Comparison of ENCODE assay signal across 21 cellular contexts in the genomic region with DNA sequence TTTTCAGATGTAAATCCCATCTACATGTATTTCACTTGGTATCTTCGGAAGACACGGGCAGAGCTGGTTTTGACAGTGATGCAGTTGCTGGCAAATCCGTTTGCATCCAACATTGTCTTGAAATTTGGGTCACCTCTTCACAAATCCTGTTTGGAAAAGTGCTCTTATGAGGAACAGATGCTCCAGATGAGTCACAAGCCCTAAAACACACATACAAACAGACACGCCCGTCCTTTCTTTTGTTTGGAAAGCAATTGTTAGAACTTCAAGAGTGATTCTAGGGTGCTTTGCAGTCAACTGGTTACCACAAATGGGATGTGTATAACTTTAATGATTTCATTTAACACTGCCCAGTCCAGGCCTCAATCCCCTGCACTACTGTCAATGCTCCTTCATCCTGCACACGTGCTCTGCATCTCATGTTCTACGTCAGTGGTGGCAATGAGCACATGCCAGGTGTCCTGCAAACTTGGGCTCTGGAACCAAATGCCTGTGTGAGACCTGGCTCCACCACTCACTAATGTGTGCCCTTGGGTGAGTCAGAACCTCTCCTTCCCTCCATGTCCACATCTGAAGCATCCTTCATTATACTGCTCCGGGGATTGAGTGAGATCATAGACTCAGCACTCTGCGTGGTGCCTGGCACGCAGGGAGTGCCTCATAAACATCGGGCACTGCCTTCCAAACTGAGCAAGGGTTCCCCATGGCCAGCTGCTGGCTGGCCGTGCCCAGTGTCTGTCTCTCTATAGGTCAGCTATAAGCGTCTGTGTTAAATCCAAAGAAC. TPM values are rescaled to one million over a fixed set of nuclear protein-coding genes. Genes with fewer than 3 reads are reported as not detected.
DNase-seq lines count a peak whose midpoint lies in the region; ATAC-seq and TF ChIP-seq lines count a peak whose summit lies in the region.
"Had no signal": no experiment of that assay in that cellular context is flagged by ENCODE, and none has a peak within 500 bp of the region (broad histone marks: within the 10 kb centered on the region; RNA-seq: fewer than 3 reads in every experiment).

No MANE protein-coding gene starts in this region.

- H3K9me3 ChIP-seq in upper lobe of left lung, result peaks cover 0 to 8% (median 2%) of the 10 kb centered on the region in 4 donors
- H3K9me3 ChIP-seq: right lobe of liver, SK-N-SH had no signal

- H3K4me3 Mint-ChIP-seq in MCF 10A (ENCODE audit: unreplicated experiment), result no peak overlapping the region
- H3K4me3 Mint-ChIP-seq: activated naive CD8-positive, alpha-beta T cell treated with anti-CD3 and anti-CD28 coated beads, Interleukin-2, amount 10 ng/mL, durations not matched to agents 7 days and 5 days; central memory CD8-positive, alpha-beta T cell had no signal

- ATAC-seq in upper lobe of left lung (ENCODE audit: low FRiP score in 2 of 2) (peak in 1 of 2 donors; percentile 52), GM21390 (IDR thresholded peaks at IDR 0.05; ENCODE audit: unreplicated experiment) (no peak)
- ATAC-seq: K562, right lobe of liver had no signal

- no peak overlapping the region for H3K4me3 ChIP-seq in upper lobe of left lung
- H3K4me3 ChIP-seq: K562, right lobe of liver, thoracic aorta had no signal

- H3K36me3 ChIP-seq in upper lobe of left lung, result peaks cover 0 to 45% (median 5%) of the 10 kb centered on the region in 4 donors
- H3K36me3 ChIP-seq: right lobe of liver, thoracic aorta had no signal

- peaks cover 99% of the 10 kb centered on the region for H3K27me3 Mint-ChIP-seq in MCF 10A (ENCODE audit: insufficient read depth, unreplicated experiment)

- intact Hi-C loops in MCF 10A (cut with micrococcal nuclease), result no loop called here

- no peaks in the 10 kb centered on the region for H3K9me3 Mint-ChIP-seq in MCF 10A (ENCODE audit: unreplicated experiment)
- H3K9me3 Mint-ChIP-seq: activated naive CD8-positive, alpha-beta T cell treated with anti-CD3 and anti-CD28 coated beads, Interleukin-2, amount 10 ng/mL, durations not matched to agents 7 days and 5 days; central memory CD8-positive, alpha-beta T cell had no signal

- TF ChIP-seq EP300 in upper lobe of left lung (IDR thresholded peaks at IDR 0.05), result no peak

- H3K27ac ChIP-seq in upper lobe of left lung, result peak overlapping the region in 3 of 4 donors; percentile 11 to 97 (median 95)
- H3K27ac ChIP-seq: 22Rv1, right lobe of liver, thoracic aorta had no signal

- no peaks in the 10 kb centered on the region for H3K36me3 Mint-ChIP-seq in MCF 10A (ENCODE audit: insufficient read depth, unreplicated experiment)
- H3K36me3 Mint-ChIP-seq: activated naive CD8-positive, alpha-beta T cell treated with anti-CD3 and anti-CD28 coated beads, Interleukin-2, amount 10 ng/mL, durations not matched to agents 7 days and 5 days had no signal

- DNase-seq in DMS53 (lab: John Stamatoyannopoulos, UW) (peak; percentile 28), DMS53 treated with DMSO at 0.1 percent for 48 hours (lab: John Stamatoyannopoulos, UW; ENCODE audit: unreplicated experiment) (no peak), amniotic epithelial cell (ENCODE audit: low read depth) (peak; percentile 57), globus pallidus (ENCODE audit: low spot score) (peak; percentile 60), upper lobe of left lung (no peak), MCF 10A (ENCODE audit: unreplicated experiment) (no peak), OCI-M1 (lab: John Stamatoyannopoulos, UW) (no peak)
- DNase-seq: activated naive CD8-positive, alpha-beta T cell treated with anti-CD3 and anti-CD28 coated beads, Interleukin-2, amount 10 ng/mL, durations not matched to agents 7 days and 5 days; activated T-cell treated with anti-CD3 and anti-CD28 coated beads, Interleukin-2, amount 50 U/mL, for 48 hours; GDM1; mesendoderm; NCI-H1417; NCI-H2227 treated with DMSO at 0.1 percent for 48 hours; right lobe of liver; SK-N-SH; stimulated activated CD4-positive, alpha-beta T cell treated with anti-CD3 and anti-CD28 coated beads, Interleukin-2, amount 100 ng/mL, for 48 hours had no signal

- TF ChIP-seq CTCF in upper lobe of left lung (IDR thresholded peaks at IDR 0.05), result no peak
- no peak for TF ChIP-seq CTCF in MCF 10A (IDR thresholded peaks at IDR 0.05; ENCODE audit: unreplicated experiment)

- POLR2A ChIA-PET in MCF 10A (lab: Yijun Ruan, JAX), result no interaction called here

- no TSS peak for BruUV-seq in MCF 10A (replicated peaks; lab: Mats Ljungman, UMichigan)

- no peak for TF ChIP-seq POLR2A in upper lobe of left lung (IDR thresholded peaks at IDR 0.05)

- peaks cover 10% of the 10 kb centered on the region for H3K4me1 Mint-ChIP-seq in MCF 10A (ENCODE audit: insufficient read depth, unreplicated experiment)
- H3K4me1 Mint-ChIP-seq: activated naive CD8-positive, alpha-beta T cell treated with anti-CD3 and anti-CD28 coated beads, Interleukin-2, amount 10 ng/mL, durations not matched to agents 7 days and 5 days; central memory CD8-positive, alpha-beta T cell had no signal

- H3K4me1 ChIP-seq in upper lobe of left lung, result peaks cover 0 to 18% (median 14%) of the 10 kb centered on the region in 4 donors
- H3K4me1 ChIP-seq: right lobe of liver had no signal

- peaks cover 0 to 17% (median 3%) of the 10 kb centered on the region in 4 donors for H3K27me3 ChIP-seq in upper lobe of left lung

- WGBS in upper lobe of left lung, 2 donors, result 51 to 64% methylated on average over 13 of the region's 13 CpGs

- CTCF ChIA-PET in MCF 10A (lab: Yijun Ruan, JAX), result no interaction called here

- H3K27ac Mint-ChIP-seq in MCF 10A (ENCODE audit: low read depth, unreplicated experiment), result no peak overlapping the region
- H3K27ac Mint-ChIP-seq: activated naive CD8-positive, alpha-beta T cell treated with anti-CD3 and anti-CD28 coated beads, Interleukin-2, amount 10 ng/mL, durations not matched to agents 7 days and 5 days had no signal

RNA-seq across cellular contexts. Expression of a gene that starts 19.3 kb away (rescaled TPM):
- total RNA-seq in upper lobe of left lung, result 10 to 100 TPM in 5 of 6 donors, 1 to 10 TPM in 1; 6.3 to 73.6 (median 24.5) TPM
- not detected in 2 replicates for total RNA-seq in MCF 10A (2022)
- total RNA-seq: activated naive CD8-positive, alpha-beta T cell treated with anti-CD3 and anti-CD28 coated beads, Interleukin-2, amount 10 ng/mL, durations not matched to agents 7 days and 5 days had no signal

Comparison
In these comparisons a context has a peak if more than half of its experiments do, and no peak if none do; other contexts are left out.
1. DNase-seq: peak in DMS53 (single experiment), amniotic epithelial cell (single experiment) and globus pallidus (single experiment); none in DMS53 treated with DMSO at 0.1 percent for 48 hours (single experiment), upper lobe of left lung (0 of 2), MCF 10A (single experiment) and OCI-M1 (single experiment).